37 cellular contexts compared by ENCODE assay signal in genomic region chr11:111849631-111850030, GRCh38. TPM values are rescaled to one million over a fixed set of nuclear protein-coding genes. Genes with fewer than 3 reads are reported as not detected.
A peak's percentile ranks its signal among the peaks of the same experiment; 100 is the strongest.
DNase-seq lines count a peak whose midpoint lies in the region; ATAC-seq, FAIRE-seq and TF ChIP-seq lines count a peak whose summit lies in the region.
"Had no signal": no experiment of that assay in that cellular context is flagged by ENCODE, and none has a peak within 500 bp of the region (broad histone marks: within the 10 kb centered on the region; RNA-seq: fewer than 3 reads in every experiment).

No MANE protein-coding gene starts in this region.

- H3K4me1 ChIP-seq in HEK293 (ENCODE audit: control insufficient read depth, insufficient read depth, low read length) (no peaks in the 10 kb centered on the region), astrocyte (ENCODE audit: insufficient read depth, low read length) (peaks cover 17% of the 10 kb centered on the region), K562 (replicated peaks in 1 of 2; ENCODE audit: control insufficient read depth in 2 of 2, insufficient read depth in 2 of 2, low read length in 2 of 2) (no peaks in the 10 kb centered on the region)
- H3K4me1 ChIP-seq: A549, BE2C, BLaER1, Caco-2 had no signal

- no peaks in the 10 kb centered on the region for H3K27me3 Mint-ChIP-seq in astrocyte (ENCODE audit: low read depth, unreplicated experiment)
- no peaks in the 10 kb centered on the region for H3K27me3 Mint-ChIP-seq in activated CD8-positive, alpha-beta T cell treated with anti-CD3 and anti-CD28 coated beads for 36 hours
- H3K27me3 Mint-ChIP-seq: B cell; CD4-positive, alpha-beta memory T cell; CD4-positive, alpha-beta T cell; CD4-positive, CD25-positive, alpha-beta regulatory T cell; CD8-positive, alpha-beta memory T cell had no signal

- ATAC-seq in K562 (no peak), HG02970 (IDR thresholded peaks at IDR 0.05; ENCODE audit: low FRiP score, unreplicated experiment) (no peak)
- no peak for ATAC-seq in stimulated activated effector memory CD8-positive, alpha-beta T cell treated with anti-CD3 and anti-CD28 coated beads, Interleukin-12 subunit alpha, Interleukin-12 subunit beta, amount 100 ng/mL, for 72 hours
- ATAC-seq in activated CD8-positive, alpha-beta T cell treated with anti-CD3 and anti-CD28 coated beads for 36 hours: no peak
- ATAC-seq: A549; CD8-positive, alpha-beta T cell had no signal

- TF ChIP-seq RAD21 in K562 (CRISPR knock-in tag; conservative IDR thresholded peaks at IDR 0.05 in 1 of 2, IDR thresholded peaks at IDR 0.05 in 1 of 2): no peak

- H3K9ac ChIP-seq in astrocyte (ENCODE audit: low read length): no peak overlapping the region
- no peak overlapping the region for H3K9ac ChIP-seq in K562 (ENCODE audit: insufficient read depth in 1 of 2, low read depth in 2 of 2, low read length in 2 of 2)
- H3K9ac ChIP-seq: BLaER1; BLaER1 treated with 17β-estradiol and CSF1 and Interleukin-3, amounts not matched to agents 10 nM and 100 nM had no signal

- no peaks in the 10 kb centered on the region for H3K79me2 ChIP-seq in astrocyte (ENCODE audit: insufficient read depth, low read length)
- H3K79me2 ChIP-seq in K562 (ENCODE audit: control insufficient read depth, insufficient read depth, low read length): no peaks in the 10 kb centered on the region

- peak overlapping the region; percentile 4 for H3K27ac Mint-ChIP-seq in astrocyte (ENCODE audit: unreplicated experiment)
- H3K27ac Mint-ChIP-seq in stimulated activated effector memory CD8-positive, alpha-beta T cell treated with anti-CD3 and anti-CD28 coated beads, Interleukin-12 subunit alpha, Interleukin-12 subunit beta, amount 100 ng/mL, for 72 hours: peak overlapping the region; percentile 34
- no peak overlapping the region for H3K27ac Mint-ChIP-seq in activated CD8-positive, alpha-beta T cell treated with anti-CD3 and anti-CD28 coated beads for 36 hours
- H3K27ac Mint-ChIP-seq: B cell; CD14-positive monocyte; CD4-positive, alpha-beta memory T cell; CD4-positive, alpha-beta T cell; CD4-positive, CD25-positive, alpha-beta regulatory T cell; CD8-positive, alpha-beta T cell had no signal

- FAIRE-seq in astrocyte (lab: Jason Lieb, UNC) (no peak), K562 (lab: Jason Lieb, UNC) (no peak)
- FAIRE-seq: A204.1, A549, D721Med had no signal

- no TSS peak for BruUV-seq in K562 (replicated peaks; lab: Mats Ljungman, UMichigan)

- H4K20me1 ChIP-seq in astrocyte (ENCODE audit: insufficient read depth, low read length) (no peaks in the 10 kb centered on the region), K562 (replicated peaks; ENCODE audit: control insufficient read depth, insufficient read depth, low read length) (no peaks in the 10 kb centered on the region)
- H4K20me1 ChIP-seq: BLaER1; BLaER1 treated with 17β-estradiol and CSF1 and Interleukin-3, amounts not matched to agents 10 nM and 100 nM had no signal

- no peaks in the 10 kb centered on the region for H3K9me3 ChIP-seq in HEK293 (ENCODE audit: control insufficient read depth, insufficient read depth, low read depth, low read length)
- no peaks in the 10 kb centered on the region for H3K9me3 ChIP-seq in astrocyte (ENCODE audit: insufficient read depth, low read depth, low read length)
- H3K9me3 ChIP-seq in K562 (replicated peaks; ENCODE audit: control insufficient read depth, insufficient read depth, low read depth, low read length): no peaks in the 10 kb centered on the region
- H3K9me3 ChIP-seq: A549; BE2C; BLaER1; BLaER1 treated with 17β-estradiol and CSF1 and Interleukin-3, amounts not matched to agents 10 nM and 100 nM; Caco-2 had no signal

- H3K36me3 Mint-ChIP-seq in astrocyte (ENCODE audit: low read depth, unreplicated experiment): peaks cover 8% of the 10 kb centered on the region
- H3K36me3 Mint-ChIP-seq in stimulated activated effector memory CD8-positive, alpha-beta T cell treated with anti-CD3 and anti-CD28 coated beads, Interleukin-12 subunit alpha, Interleukin-12 subunit beta, amount 100 ng/mL, for 72 hours: peaks cover 89% of the 10 kb centered on the region
- peaks cover 31% of the 10 kb centered on the region for H3K36me3 Mint-ChIP-seq in activated CD8-positive, alpha-beta T cell treated with anti-CD3 and anti-CD28 coated beads for 36 hours (ENCODE audit: low read depth)

- H3K9me3 Mint-ChIP-seq in astrocyte (ENCODE audit: unreplicated experiment): no peaks in the 10 kb centered on the region
- H3K9me3 Mint-ChIP-seq in stimulated activated effector memory CD8-positive, alpha-beta T cell treated with anti-CD3 and anti-CD28 coated beads, Interleukin-12 subunit alpha, Interleukin-12 subunit beta, amount 100 ng/mL, for 72 hours: no peaks in the 10 kb centered on the region
- H3K9me3 Mint-ChIP-seq in activated CD8-positive, alpha-beta T cell treated with anti-CD3 and anti-CD28 coated beads for 36 hours: no peaks in the 10 kb centered on the region
- H3K9me3 Mint-ChIP-seq: CD14-positive monocyte; CD4-positive, alpha-beta memory T cell; CD4-positive, alpha-beta T cell; CD4-positive, CD25-positive, alpha-beta regulatory T cell; CD8-positive, alpha-beta memory T cell; CD8-positive, alpha-beta T cell had no signal

- H2AFZ ChIP-seq in astrocyte (ENCODE audit: low read depth, low read length): no peak overlapping the region
- H2AFZ ChIP-seq in K562 (ENCODE audit: low read depth, low read length): no peak overlapping the region

- POLR2A ChIA-PET in HEK293 (lab: Yijun Ruan, JAX): interaction anchor here (0.6 kb wide), 1 partner anchor 231 kb away, joined by 4 read pairs; no protein-coding TSS in a partner anchor
- POLR2A ChIA-PET in K562 (lab: Yijun Ruan, JAX): interaction anchor here (1.6 kb wide), 1 partner anchor 9 kb away, joined by 4 read pairs; no protein-coding TSS in a partner anchor
- POLR2A ChIA-PET in activated CD8-positive, alpha-beta T cell treated with anti-CD3 and anti-CD28 coated beads for 36 hours (lab: Charles Lee): no interaction called here

- H3K36me3 ChIP-seq in HEK293 (ENCODE audit: control insufficient read depth in 2 of 2, insufficient read depth in 1 of 2, low read length in 2 of 2) (peaks cover 0 to 63% of the 10 kb centered on the region in 2 experiments; a peak in 2 of 3 replicates), astrocyte (ENCODE audit: insufficient read depth, low read length) (peaks cover 10% of the 10 kb centered on the region), K562 (ENCODE audit: control insufficient read depth, insufficient read depth, low read length) (peaks cover 49% of the 10 kb centered on the region; the same call in 2 of the 3 replicates)

- intact Hi-C loops in K562 (cut with micrococcal nuclease): no loop called here
- intact Hi-C loops in activated CD8-positive, alpha-beta T cell treated with anti-CD3 and anti-CD28 coated beads for 36 hours (cut with micrococcal nuclease): no loop called here

- H3K27ac ChIP-seq in HEK293 (ENCODE audit: extremely low read depth, low read depth, low read length): no peak overlapping the region
- H3K27ac ChIP-seq in astrocyte (ENCODE audit: low read depth, low read length): no peak overlapping the region
- no peak overlapping the region for H3K27ac ChIP-seq in K562 (ENCODE audit: extremely low read depth, low read depth, low read length)
- H3K27ac ChIP-seq: 22Rv1; A549; BLaER1; BLaER1 treated with 17β-estradiol and CSF1 and Interleukin-3, amounts not matched to agents 10 nM and 100 nM; C4-2B had no signal

- CTCF ChIA-PET in HEK293 (lab: Yijun Ruan, JAX): interaction anchor here (0.6 to 1.2 kb wide), 2 partner anchors 9 to 284 kb away, joined by 3 to 4 read pairs; no protein-coding TSS in a partner anchor
- CTCF ChIA-PET in K562 (lab: Yijun Ruan, JAX; ENCODE audit: low intra/inter-chr PET ratio): interaction anchor here (0.7 kb wide), 1 partner anchor 182 kb away, joined by 3 read pairs; no protein-coding TSS in a partner anchor
- CTCF ChIA-PET in activated CD8-positive, alpha-beta T cell treated with anti-CD3 and anti-CD28 coated beads for 36 hours (lab: Charles Lee): interaction anchor here (3.1 kb wide), 1 partner anchor 8 kb away, joined by 18 read pairs; no protein-coding TSS in a partner anchor

- no peak for TF ChIP-seq EP300 in K562 (IDR thresholded peaks at IDR 0.05; ENCODE audit: low read length)

- H3K27me3 ChIP-seq in astrocyte (ENCODE audit: insufficient read depth, low read length) (no peaks in the 10 kb centered on the region), K562 (ENCODE audit: control insufficient read depth in 2 of 2, insufficient read depth in 2 of 2, low read length in 2 of 2) (no peaks in the 10 kb centered on the region)
- H3K27me3 ChIP-seq: BE2C; BLaER1; BLaER1 treated with 17β-estradiol and CSF1 and Interleukin-3, amounts not matched to agents 10 nM and 100 nM had no signal

- in situ Hi-C loops in K562 (cut with MboI): loop anchor here (10.0 kb wide), 1 partner anchor 395 kb away; no protein-coding TSS in a partner anchor

- H3K4me3 ChIP-seq in HEK293 (ENCODE audit: low read depth, low read length) (no peak overlapping the region), astrocyte (ENCODE audit: insufficient read depth, low read depth, low read length) (no peak overlapping the region), K562 (no peak overlapping the region)
- H3K4me3 ChIP-seq: A549; BLaER1; BLaER1 treated with 17β-estradiol and CSF1 and Interleukin-3, amounts not matched to agents 10 nM and 100 nM had no signal

- 76% methylated on average over 2 of the region's 3 CpGs for WGBS in K562 (ENCODE audit: insufficient coverage, low coverage, missing lambda C conversion rate)

- H3K4me3 Mint-ChIP-seq in astrocyte (ENCODE audit: unreplicated experiment): no peak overlapping the region
- no peak overlapping the region for H3K4me3 Mint-ChIP-seq in stimulated activated effector memory CD8-positive, alpha-beta T cell treated with anti-CD3 and anti-CD28 coated beads, Interleukin-12 subunit alpha, Interleukin-12 subunit beta, amount 100 ng/mL, for 72 hours
- no peak overlapping the region for H3K4me3 Mint-ChIP-seq in activated CD8-positive, alpha-beta T cell treated with anti-CD3 and anti-CD28 coated beads for 36 hours
- H3K4me3 Mint-ChIP-seq: B cell; CD14-positive monocyte; CD4-positive, alpha-beta memory T cell; CD4-positive, alpha-beta T cell; CD4-positive, CD25-positive, alpha-beta regulatory T cell; CD8-positive, alpha-beta memory T cell; CD8-positive, alpha-beta T cell had no signal

- peaks cover 28% of the 10 kb centered on the region for H3K4me1 Mint-ChIP-seq in astrocyte (ENCODE audit: low read depth, unreplicated experiment)
- H3K4me1 Mint-ChIP-seq in stimulated activated effector memory CD8-positive, alpha-beta T cell treated with anti-CD3 and anti-CD28 coated beads, Interleukin-12 subunit alpha, Interleukin-12 subunit beta, amount 100 ng/mL, for 72 hours: no peaks in the 10 kb centered on the region
- H3K4me1 Mint-ChIP-seq in activated CD8-positive, alpha-beta T cell treated with anti-CD3 and anti-CD28 coated beads for 36 hours (ENCODE audit: low read depth): peaks cover 7% of the 10 kb centered on the region
- H3K4me1 Mint-ChIP-seq: B cell; CD4-positive, alpha-beta memory T cell; CD8-positive, alpha-beta memory T cell had no signal

- H3K4me2 ChIP-seq in astrocyte (ENCODE audit: low read length) (no peak overlapping the region), K562 (ENCODE audit: insufficient read depth, low read length) (no peak overlapping the region)
- H3K4me2 ChIP-seq: A549; BLaER1; BLaER1 treated with 17β-estradiol and CSF1 and Interleukin-3, amounts not matched to agents 10 nM and 100 nM had no signal

- no peak for TF ChIP-seq POLR2A in K562 (conservative IDR thresholded peaks at IDR 0.05)

- TF ChIP-seq CTCF in HEK293 (tag by site-specific recombination; IDR thresholded peaks at IDR 0.05) (no peak), astrocyte (IDR thresholded peaks at IDR 0.05; ENCODE audit: insufficient read depth, low read depth, low read length) (no peak), K562 (IDR thresholded peaks at IDR 0.05 in 2 of 3, conservative IDR thresholded peaks at IDR 0.05 in 1 of 3; ENCODE audit: insufficient read depth in 2 of 3, low read depth in 1 of 3, low read length in 3 of 3) (no peak)
- TF ChIP-seq CTCF in activated CD8-positive, alpha-beta T cell treated with anti-CD3 and anti-CD28 coated beads for 36 hours (IDR thresholded peaks at IDR 0.05): no peak

- no peaks in the 10 kb centered on the region for H3K9me1 ChIP-seq in K562 (ENCODE audit: control insufficient read depth, insufficient read depth, low read length)

- DNase-seq in astrocyte (ENCODE audit: low read depth): no peak
- no peak for DNase-seq in K562 (ENCODE audit: extremely low read depth in 1 of 4, low spot score in 3 of 4)
- DNase-seq in stimulated activated effector memory CD8-positive, alpha-beta T cell treated with anti-CD3 and anti-CD28 coated beads, Interleukin-12 subunit alpha, Interleukin-12 subunit beta, amount 100 ng/mL, for 72 hours (ENCODE audit: low spot score in 2 of 2): no peak
- no peak for DNase-seq in activated CD8-positive, alpha-beta T cell treated with anti-CD3 and anti-CD28 coated beads for 36 hours
- no peak for DNase-seq in activated gamma-delta T cell (lab: John Stamatoyannopoulos, UW)
- DNase-seq in cerebellar cortex (ENCODE audit: low spot score): no peak
- DNase-seq: 8988T; ACHN; AML-193; BE2C; C1 segment of cervical spinal cord; Caco-2; Calu3; CD4-positive, alpha-beta memory T cell; CD4-positive, alpha-beta T cell; CD4-positive, CD25-positive, alpha-beta regulatory T cell; CD8-positive, alpha-beta memory T cell; CD8-positive, alpha-beta T cell; COR-L47; DMS 273 treated with DMSO at 0.1 percent for 48 hours; DMS153; DMS53; DMS79; DMS79 treated with DMSO at 0.1 percent for 48 hours; DND-41; EL had no signal

RNA-seq across cellular contexts. Expression of gene ALG9, which starts 21.8 kb away (rescaled TPM):
- total RNA-seq in astrocyte: 24.9 and 31.1 TPM in 2 replicates
- total RNA-seq in K562 (2011; cell fraction: chromatin; rRNA removed; ENCODE audit: low replicate concordance): 75.2 and 88.9 TPM in 2 replicates
- total RNA-seq in K562 (2011; cell fraction: nucleolus; rRNA removed): 62.8 and 66.0 TPM in 2 replicates
- 72.1 and 74.9 TPM in 2 replicates for total RNA-seq in K562 (2011; cell fraction: nucleoplasm; rRNA removed)
- 17.6 and 24.7 TPM in 2 replicates for total RNA-seq in K562 (2014; rRNA removed)
- total RNA-seq in K562 (2014; rRNA removed; fragmentation: Illumina TruSeq; extraction: Trizol): 28.6 and 29.3 TPM in 2 replicates
- 24.4 and 25.2 TPM in 2 replicates for total RNA-seq in K562 (2015; rRNA removed; fragmentation: Illumina TruSeq; extraction: Trizol)
- 24.9 and 27.2 TPM in 2 replicates for total RNA-seq in K562 (2021)
- polyA plus RNA-seq in K562 (2011; rRNA removed): 40.5 and 46.7 TPM in 2 replicates
- polyA plus RNA-seq in K562 (2011; cell fraction: cytosol; rRNA removed): 23.3 and 39.7 TPM in 2 replicates
- 76.5 and 116 TPM in 2 replicates for polyA plus RNA-seq in K562 (2011; cell fraction: nucleus; rRNA removed)
- 21.6 and 25.7 TPM in 2 replicates for polyA plus RNA-seq in K562 (2012)
- polyA plus RNA-seq in K562 (2014; fragmentation: Illumina TruSeq; extraction: Trizol): 29.1 and 36.4 TPM in 2 replicates
- polyA plus RNA-seq in K562 (2014; fragmentation: Nextera tagmentation; extraction: Ambion mirVana): 10 to 100 TPM; 11.5 to 12.2 TPM
- 18.9 and 22.5 TPM in 2 replicates for polyA plus RNA-seq in K562 (2014; rRNA removed)
- polyA minus RNA-seq in K562 (2011; rRNA and poly(A)+ RNA removed): 53.9 and 56.2 TPM in 2 replicates
- polyA minus RNA-seq in K562 (2011; cell fraction: cytosol; rRNA and poly(A)+ RNA removed): 21.3 and 28.9 TPM in 2 replicates
- 30.2 and 34.3 TPM in 2 replicates for polyA minus RNA-seq in K562 (2011; cell fraction: nucleus; rRNA and poly(A)+ RNA removed)
- 10 to 100 TPM; 32.0 to 36.6 TPM for total RNA-seq in activated CD8-positive, alpha-beta T cell treated with anti-CD3 and anti-CD28 coated beads for 36 hours

RNA-seq across cellular contexts. Expression of gene FDXACB1, which starts 29.3 kb away (rescaled TPM):
- 1.7 and 2.6 TPM in 2 replicates for total RNA-seq in astrocyte
- 3.1 and 3.8 TPM in 2 replicates for total RNA-seq in K562 (2011; cell fraction: chromatin; rRNA removed; ENCODE audit: low replicate concordance)
- total RNA-seq in K562 (2011; cell fraction: nucleolus; rRNA removed): 2.8 and 3.0 TPM in 2 replicates
- 3.2 and 4.2 TPM in 2 replicates for total RNA-seq in K562 (2011; cell fraction: nucleoplasm; rRNA removed)
- 3.3 and 4.3 TPM in 2 replicates for total RNA-seq in K562 (2014; rRNA removed)
- 7.1 and 7.8 TPM in 2 replicates for total RNA-seq in K562 (2014; rRNA removed; fragmentation: Illumina TruSeq; extraction: Trizol)
- total RNA-seq in K562 (2015; rRNA removed; fragmentation: Illumina TruSeq; extraction: Trizol): 6.3 and 6.5 TPM in 2 replicates
- total RNA-seq in K562 (2021): 4.3 and 4.7 TPM in 2 replicates
- 4.7 and 5.3 TPM in 2 replicates for polyA plus RNA-seq in K562 (2011; rRNA removed)
- 2.2 and 2.9 TPM in 2 replicates for polyA plus RNA-seq in K562 (2011; cell fraction: cytosol; rRNA removed)
- polyA plus RNA-seq in K562 (2011; cell fraction: nucleus; rRNA removed): 3.2 and 4.1 TPM in 2 replicates
- polyA plus RNA-seq in K562 (2012): 1.4 and 3.4 TPM in 2 replicates
- polyA plus RNA-seq in K562 (2014; fragmentation: Illumina TruSeq; extraction: Trizol): 4.4 and 4.6 TPM in 2 replicates
- polyA plus RNA-seq in K562 (2014; fragmentation: Nextera tagmentation; extraction: Ambion mirVana): 1 to 10 TPM; 7.4 to 7.5 TPM
- polyA plus RNA-seq in K562 (2014; rRNA removed): 3.2 and 3.9 TPM in 2 replicates
- 4.6 and 5.6 TPM in 2 replicates for polyA minus RNA-seq in K562 (2011; rRNA and poly(A)+ RNA removed)
- polyA minus RNA-seq in K562 (2011; cell fraction: cytosol; rRNA and poly(A)+ RNA removed): 1.9 and 3.3 TPM in 2 replicates
- 2.2 and 4.3 TPM in 2 replicates for polyA minus RNA-seq in K562 (2011; cell fraction: nucleus; rRNA and poly(A)+ RNA removed)
- 1 to 10 TPM; 6.9 to 7.1 TPM for total RNA-seq in activated CD8-positive, alpha-beta T cell treated with anti-CD3 and anti-CD28 coated beads for 36 hours

RNA-seq across cellular contexts. Expression of gene CFAP68, which starts 29.7 kb away (rescaled TPM):
- 18.4 and 18.8 TPM in 2 replicates for total RNA-seq in astrocyte
- total RNA-seq in K562 (2011; cell fraction: chromatin; rRNA removed; ENCODE audit: low replicate concordance): 4.1 and 6.5 TPM in 2 replicates
- 4.3 and 5.0 TPM in 2 replicates for total RNA-seq in K562 (2011; cell fraction: nucleolus; rRNA removed)
- total RNA-seq in K562 (2011; cell fraction: nucleoplasm; rRNA removed): 8.9 and 16.3 TPM in 2 replicates
- 27.9 and 29.9 TPM in 2 replicates for total RNA-seq in K562 (2014; rRNA removed)
- 37.0 and 40.8 TPM in 2 replicates for total RNA-seq in K562 (2014; rRNA removed; fragmentation: Illumina TruSeq; extraction: Trizol)
- 43.7 and 45.1 TPM in 2 replicates for total RNA-seq in K562 (2015; rRNA removed; fragmentation: Illumina TruSeq; extraction: Trizol)
- total RNA-seq in K562 (2021): 20.5 and 22.8 TPM in 2 replicates
- 72.3 and 82.3 TPM in 2 replicates for polyA plus RNA-seq in K562 (2011; rRNA removed)
- polyA plus RNA-seq in K562 (2011; cell fraction: cytosol; rRNA removed): 36.7 and 54.1 TPM in 2 replicates
- polyA plus RNA-seq in K562 (2011; cell fraction: nucleus; rRNA removed): 14.8 and 28.9 TPM in 2 replicates
- polyA plus RNA-seq in K562 (2012): 47.2 and 65.7 TPM in 2 replicates
- polyA plus RNA-seq in K562 (2014; fragmentation: Illumina TruSeq; extraction: Trizol): 58.4 and 64.8 TPM in 2 replicates
- polyA plus RNA-seq in K562 (2014; fragmentation: Nextera tagmentation; extraction: Ambion mirVana): 10 to 100 TPM; 71.6 to 71.7 TPM
- 48.0 and 52.5 TPM in 2 replicates for polyA plus RNA-seq in K562 (2014; rRNA removed)
- polyA minus RNA-seq in K562 (2011; rRNA and poly(A)+ RNA removed): 39.2 and 51.2 TPM in 2 replicates
- 4.4 and 7.6 TPM in 2 replicates for polyA minus RNA-seq in K562 (2011; cell fraction: cytosol; rRNA and poly(A)+ RNA removed)
- polyA minus RNA-seq in K562 (2011; cell fraction: nucleus; rRNA and poly(A)+ RNA removed): 3.1 and 6.7 TPM in 2 replicates
- 10 to 100 TPM; 38.6 to 39.1 TPM for total RNA-seq in activated CD8-positive, alpha-beta T cell treated with anti-CD3 and anti-CD28 coated beads for 36 hours

Comparison
In these comparisons a context has a peak if more than half of its experiments do, and no peak if none do; other contexts are left out.
1. Of the 44 proteins assayed by ChIP-seq in both K562 and HEK293: peak only in K562: none; only in HEK293: none; in both: ZNF146; in neither: 43.